Comparison of ENCODE assay signal across 1 cellular context in genomic region chr22:44682556-44683168, GRCh38.
TF ChIP-seq lines count a peak whose summit lies in the region.

No MANE protein-coding gene starts in this region.

TF ChIP-seq in GM12878, 131 proteins besides CTCF, POLR2A, EP300 and RAD21:
- no peak for TF ChIP-seq KDM1A (IDR thresholded peaks at IDR 0.05; ENCODE audit: borderline replicate concordance)
- TF ChIP-seq NKRF (conservative IDR thresholded peaks at IDR 0.05): no peak
- no peak for TF ChIP-seq NRF1 (conservative IDR thresholded peaks at IDR 0.05; ENCODE audit: low read depth, low read length)
- 0 out of 2 replicates have a peak, but pooled peaks have one; percentile 15 for TF ChIP-seq TCF3 (IDR thresholded peaks at IDR 0.05; ENCODE audit: borderline replicate concordance, insufficient read depth, low read depth, low read length)
- TF ChIP-seq ETV6 (conservative IDR thresholded peaks at IDR 0.05 in 1 of 2, IDR thresholded peaks at IDR 0.05 in 1 of 2; ENCODE audit: borderline replicate concordance in 1 of 2, low read depth in 1 of 2): no peak
- peak; percentile 76; the same call in 1 of the 2 replicates for TF ChIP-seq SMARCA5 (IDR thresholded peaks at IDR 0.05)
- no peak for TF ChIP-seq PBX3 (IDR thresholded peaks at IDR 0.05; ENCODE audit: insufficient replicate concordance, low read depth, low read length)
- TF ChIP-seq PAX8 (IDR thresholded peaks at IDR 0.05): no peak
- TF ChIP-seq BHLHE40 (IDR thresholded peaks at IDR 0.05; ENCODE audit: borderline replicate concordance in 1 of 2, low read depth in 2 of 2, low read length in 1 of 2): no peak
- TF ChIP-seq RBBP5 (conservative IDR thresholded peaks at IDR 0.05): no peak
- no peak for TF ChIP-seq CREM (IDR thresholded peaks at IDR 0.05; ENCODE audit: low read depth)
- no peak for TF ChIP-seq STAT1 (conservative IDR thresholded peaks at IDR 0.05)
- no peak for TF ChIP-seq FOXM1 (IDR thresholded peaks at IDR 0.05; ENCODE audit: low read depth, low read length)
- TF ChIP-seq POLR2AphosphoS5 (IDR thresholded peaks at IDR 0.05; ENCODE audit: low read length): no peak
- no peak for TF ChIP-seq RELA (IDR thresholded peaks at IDR 0.05; ENCODE audit: borderline replicate concordance, partially characterized antibody)
- no peak for TF ChIP-seq SKIL (IDR thresholded peaks at IDR 0.05; ENCODE audit: low read depth, poor library complexity, severe bottlenecking)
- TF ChIP-seq IKZF1 (conservative IDR thresholded peaks at IDR 0.05): no peak
